Comparison of ENCODE assay signal across 1 cellular context in the genomic region with DNA sequence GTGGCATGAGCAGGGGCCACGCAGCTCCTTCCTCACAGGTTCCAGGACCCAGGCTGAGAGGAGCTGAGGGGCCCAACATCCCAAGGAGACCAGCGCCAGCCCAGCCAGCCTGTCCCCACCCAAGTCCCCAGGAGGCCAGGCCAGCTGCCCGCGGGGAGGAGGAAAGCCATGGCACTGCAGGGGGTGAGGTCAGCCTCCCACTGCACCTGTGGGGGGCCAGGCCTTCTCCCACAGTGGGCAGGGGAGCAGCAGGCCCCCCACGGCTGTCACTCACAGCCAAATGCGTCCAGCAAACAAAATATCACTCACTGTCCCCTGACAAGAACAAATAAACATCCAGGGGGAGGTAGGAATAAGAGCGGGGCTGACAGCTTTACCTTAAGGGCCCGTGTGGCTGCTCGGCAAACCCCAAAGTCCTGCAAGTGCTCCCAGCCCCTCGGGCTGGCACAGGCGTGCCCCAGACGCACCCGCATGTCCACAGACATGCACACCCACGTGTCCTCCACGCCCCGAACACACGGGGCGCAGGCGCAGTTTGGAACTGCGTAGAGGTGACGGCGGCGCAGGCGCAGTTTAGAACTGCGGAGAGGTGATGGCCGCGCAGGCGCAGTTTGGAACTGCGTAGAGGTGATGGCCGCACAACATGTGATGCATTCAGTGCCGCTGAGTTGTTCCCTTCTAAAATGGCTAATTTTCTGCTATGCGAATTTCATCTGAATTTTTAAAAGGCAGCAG.
TF ChIP-seq lines count a peak whose summit lies in the region.

No MANE protein-coding gene starts in this region.

TF ChIP-seq in K562, 482 proteins besides CTCF, POLR2A, EP300 and RAD21 (continued from another document):
- TF ChIP-seq, protein P1, sequence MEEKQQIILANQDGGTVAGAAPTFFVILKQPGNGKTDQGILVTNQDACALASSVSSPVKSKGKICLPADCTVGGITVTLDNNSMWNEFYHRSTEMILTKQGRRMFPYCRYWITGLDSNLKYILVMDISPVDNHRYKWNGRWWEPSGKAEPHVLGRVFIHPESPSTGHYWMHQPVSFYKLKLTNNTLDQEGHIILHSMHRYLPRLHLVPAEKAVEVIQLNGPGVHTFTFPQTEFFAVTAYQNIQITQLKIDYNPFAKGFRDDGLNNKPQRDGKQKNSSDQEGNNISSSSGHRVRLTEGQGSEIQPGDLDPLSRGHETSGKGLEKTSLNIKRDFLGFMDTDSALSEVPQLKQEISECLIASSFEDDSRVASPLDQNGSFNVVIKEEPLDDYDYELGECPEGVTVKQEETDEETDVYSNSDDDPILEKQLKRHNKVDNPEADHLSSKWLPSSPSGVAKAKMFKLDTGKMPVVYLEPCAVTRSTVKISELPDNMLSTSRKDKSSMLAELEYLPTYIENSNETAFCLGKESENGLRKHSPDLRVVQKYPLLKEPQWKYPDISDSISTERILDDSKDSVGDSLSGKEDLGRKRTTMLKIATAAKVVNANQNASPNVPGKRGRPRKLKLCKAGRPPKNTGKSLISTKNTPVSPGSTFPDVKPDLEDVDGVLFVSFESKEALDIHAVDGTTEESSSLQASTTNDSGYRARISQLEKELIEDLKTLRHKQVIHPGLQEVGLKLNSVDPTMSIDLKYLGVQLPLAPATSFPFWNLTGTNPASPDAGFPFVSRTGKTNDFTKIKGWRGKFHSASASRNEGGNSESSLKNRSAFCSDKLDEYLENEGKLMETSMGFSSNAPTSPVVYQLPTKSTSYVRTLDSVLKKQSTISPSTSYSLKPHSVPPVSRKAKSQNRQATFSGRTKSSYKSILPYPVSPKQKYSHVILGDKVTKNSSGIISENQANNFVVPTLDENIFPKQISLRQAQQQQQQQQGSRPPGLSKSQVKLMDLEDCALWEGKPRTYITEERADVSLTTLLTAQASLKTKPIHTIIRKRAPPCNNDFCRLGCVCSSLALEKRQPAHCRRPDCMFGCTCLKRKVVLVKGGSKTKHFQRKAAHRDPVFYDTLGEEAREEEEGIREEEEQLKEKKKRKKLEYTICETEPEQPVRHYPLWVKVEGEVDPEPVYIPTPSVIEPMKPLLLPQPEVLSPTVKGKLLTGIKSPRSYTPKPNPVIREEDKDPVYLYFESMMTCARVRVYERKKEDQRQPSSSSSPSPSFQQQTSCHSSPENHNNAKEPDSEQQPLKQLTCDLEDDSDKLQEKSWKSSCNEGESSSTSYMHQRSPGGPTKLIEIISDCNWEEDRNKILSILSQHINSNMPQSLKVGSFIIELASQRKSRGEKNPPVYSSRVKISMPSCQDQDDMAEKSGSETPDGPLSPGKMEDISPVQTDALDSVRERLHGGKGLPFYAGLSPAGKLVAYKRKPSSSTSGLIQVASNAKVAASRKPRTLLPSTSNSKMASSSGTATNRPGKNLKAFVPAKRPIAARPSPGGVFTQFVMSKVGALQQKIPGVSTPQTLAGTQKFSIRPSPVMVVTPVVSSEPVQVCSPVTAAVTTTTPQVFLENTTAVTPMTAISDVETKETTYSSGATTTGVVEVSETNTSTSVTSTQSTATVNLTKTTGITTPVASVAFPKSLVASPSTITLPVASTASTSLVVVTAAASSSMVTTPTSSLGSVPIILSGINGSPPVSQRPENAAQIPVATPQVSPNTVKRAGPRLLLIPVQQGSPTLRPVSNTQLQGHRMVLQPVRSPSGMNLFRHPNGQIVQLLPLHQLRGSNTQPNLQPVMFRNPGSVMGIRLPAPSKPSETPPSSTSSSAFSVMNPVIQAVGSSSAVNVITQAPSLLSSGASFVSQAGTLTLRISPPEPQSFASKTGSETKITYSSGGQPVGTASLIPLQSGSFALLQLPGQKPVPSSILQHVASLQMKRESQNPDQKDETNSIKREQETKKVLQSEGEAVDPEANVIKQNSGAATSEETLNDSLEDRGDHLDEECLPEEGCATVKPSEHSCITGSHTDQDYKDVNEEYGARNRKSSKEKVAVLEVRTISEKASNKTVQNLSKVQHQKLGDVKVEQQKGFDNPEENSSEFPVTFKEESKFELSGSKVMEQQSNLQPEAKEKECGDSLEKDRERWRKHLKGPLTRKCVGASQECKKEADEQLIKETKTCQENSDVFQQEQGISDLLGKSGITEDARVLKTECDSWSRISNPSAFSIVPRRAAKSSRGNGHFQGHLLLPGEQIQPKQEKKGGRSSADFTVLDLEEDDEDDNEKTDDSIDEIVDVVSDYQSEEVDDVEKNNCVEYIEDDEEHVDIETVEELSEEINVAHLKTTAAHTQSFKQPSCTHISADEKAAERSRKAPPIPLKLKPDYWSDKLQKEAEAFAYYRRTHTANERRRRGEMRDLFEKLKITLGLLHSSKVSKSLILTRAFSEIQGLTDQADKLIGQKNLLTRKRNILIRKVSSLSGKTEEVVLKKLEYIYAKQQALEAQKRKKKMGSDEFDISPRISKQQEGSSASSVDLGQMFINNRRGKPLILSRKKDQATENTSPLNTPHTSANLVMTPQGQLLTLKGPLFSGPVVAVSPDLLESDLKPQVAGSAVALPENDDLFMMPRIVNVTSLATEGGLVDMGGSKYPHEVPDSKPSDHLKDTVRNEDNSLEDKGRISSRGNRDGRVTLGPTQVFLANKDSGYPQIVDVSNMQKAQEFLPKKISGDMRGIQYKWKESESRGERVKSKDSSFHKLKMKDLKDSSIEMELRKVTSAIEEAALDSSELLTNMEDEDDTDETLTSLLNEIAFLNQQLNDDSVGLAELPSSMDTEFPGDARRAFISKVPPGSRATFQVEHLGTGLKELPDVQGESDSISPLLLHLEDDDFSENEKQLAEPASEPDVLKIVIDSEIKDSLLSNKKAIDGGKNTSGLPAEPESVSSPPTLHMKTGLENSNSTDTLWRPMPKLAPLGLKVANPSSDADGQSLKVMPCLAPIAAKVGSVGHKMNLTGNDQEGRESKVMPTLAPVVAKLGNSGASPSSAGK (IDR thresholded peaks at IDR 0.05), result peak; percentile 92
- TF ChIP-seq NRF1 (conservative IDR thresholded peaks at IDR 0.05 in 1 of 2, IDR thresholded peaks at IDR 0.05 in 1 of 2), result peak; percentile 94 to 95
- TF ChIP-seq LCOR (CRISPR knock-in tag; IDR thresholded peaks at IDR 0.05), result peak; percentile 81
- TF ChIP-seq, protein P2, sequence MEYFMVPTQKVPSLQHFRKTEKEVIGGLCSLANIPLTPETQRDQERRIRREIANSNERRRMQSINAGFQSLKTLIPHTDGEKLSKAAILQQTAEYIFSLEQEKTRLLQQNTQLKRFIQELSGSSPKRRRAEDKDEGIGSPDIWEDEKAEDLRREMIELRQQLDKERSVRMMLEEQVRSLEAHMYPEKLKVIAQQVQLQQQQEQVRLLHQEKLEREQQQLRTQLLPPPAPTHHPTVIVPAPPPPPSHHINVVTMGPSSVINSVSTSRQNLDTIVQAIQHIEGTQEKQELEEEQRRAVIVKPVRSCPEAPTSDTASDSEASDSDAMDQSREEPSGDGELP (CRISPR knock-in tag; IDR thresholded peaks at IDR 0.05; ENCODE audit: borderline replicate concordance), result peak; percentile 57; the same call in 1 of the 2 replicates
- TF ChIP-seq, protein P3, sequence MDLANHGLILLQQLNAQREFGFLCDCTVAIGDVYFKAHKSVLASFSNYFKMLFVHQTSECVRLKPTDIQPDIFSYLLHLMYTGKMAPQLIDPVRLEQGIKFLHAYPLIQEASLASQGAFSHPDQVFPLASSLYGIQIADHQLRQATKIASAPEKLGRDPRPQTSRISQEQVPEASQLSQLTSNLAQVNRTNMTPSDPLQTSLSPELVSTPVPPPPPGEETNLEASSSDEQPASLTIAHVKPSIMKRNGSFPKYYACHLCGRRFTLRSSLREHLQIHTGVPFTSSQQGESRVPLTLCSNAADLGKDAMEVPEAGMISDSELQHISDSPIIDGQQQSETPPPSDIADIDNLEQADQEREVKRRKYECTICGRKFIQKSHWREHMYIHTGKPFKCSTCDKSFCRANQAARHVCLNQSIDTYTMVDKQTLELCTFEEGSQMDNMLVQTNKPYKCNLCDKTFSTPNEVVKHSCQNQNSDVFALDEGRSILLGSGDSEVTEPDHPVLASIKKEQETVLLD (IDR thresholded peaks at IDR 0.05), result peak; percentile 75; the same call in 1 of the 2 replicates
- TF ChIP-seq NCOR1 (IDR thresholded peaks at IDR 0.05), result no peak
- TF ChIP-seq, protein P4, sequence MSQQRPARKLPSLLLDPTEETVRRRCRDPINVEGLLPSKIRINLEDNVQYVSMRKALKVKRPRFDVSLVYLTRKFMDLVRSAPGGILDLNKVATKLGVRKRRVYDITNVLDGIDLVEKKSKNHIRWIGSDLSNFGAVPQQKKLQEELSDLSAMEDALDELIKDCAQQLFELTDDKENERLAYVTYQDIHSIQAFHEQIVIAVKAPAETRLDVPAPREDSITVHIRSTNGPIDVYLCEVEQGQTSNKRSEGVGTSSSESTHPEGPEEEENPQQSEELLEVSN (IDR thresholded peaks at IDR 0.05; ENCODE audit: borderline replicate concordance in 1 of 2, extremely low read depth in 1 of 2, insufficient read depth in 1 of 2, insufficient read length in 1 of 2, low read depth in 1 of 2, low read length in 1 of 2, poor library complexity in 1 of 2, severe bottlenecking in 1 of 2), result peak; percentile 68 to 71
- peak; percentile 39; the same call in 1 of the 2 replicates for TF ChIP-seq CXXC5 (CRISPR knock-in tag; IDR thresholded peaks at IDR 0.05)
- TF ChIP-seq RBFOX2 (IDR thresholded peaks at IDR 0.05; ENCODE audit: low read depth, low read length), result peak; percentile 45
- no peak for TF ChIP-seq ARHGAP35 (IDR thresholded peaks at IDR 0.05; ENCODE audit: partially characterized antibody)
- no peak for TF ChIP-seq ZNF778 (CRISPR knock-in tag; IDR thresholded peaks at IDR 0.05)
- 0 out of 2 replicates have a peak, but pooled peaks have one; percentile 23 for TF ChIP-seq MYC (IDR thresholded peaks at IDR 0.05; ENCODE audit: low read depth, low read length)
- TF ChIP-seq MYC (CRISPR knock-in tag; IDR thresholded peaks at IDR 0.05; ENCODE audit: borderline replicate concordance, low read depth), result no peak
- no peak for TF ChIP-seq EWSR1 (IDR thresholded peaks at IDR 0.05; ENCODE audit: borderline replicate concordance, low read depth, partially characterized antibody)
- peak; percentile 91 for TF ChIP-seq L3MBTL2 (IDR thresholded peaks at IDR 0.05)
- no peak for TF ChIP-seq ZFX (CRISPR knock-in tag; IDR thresholded peaks at IDR 0.05)
- TF ChIP-seq, protein P5, sequence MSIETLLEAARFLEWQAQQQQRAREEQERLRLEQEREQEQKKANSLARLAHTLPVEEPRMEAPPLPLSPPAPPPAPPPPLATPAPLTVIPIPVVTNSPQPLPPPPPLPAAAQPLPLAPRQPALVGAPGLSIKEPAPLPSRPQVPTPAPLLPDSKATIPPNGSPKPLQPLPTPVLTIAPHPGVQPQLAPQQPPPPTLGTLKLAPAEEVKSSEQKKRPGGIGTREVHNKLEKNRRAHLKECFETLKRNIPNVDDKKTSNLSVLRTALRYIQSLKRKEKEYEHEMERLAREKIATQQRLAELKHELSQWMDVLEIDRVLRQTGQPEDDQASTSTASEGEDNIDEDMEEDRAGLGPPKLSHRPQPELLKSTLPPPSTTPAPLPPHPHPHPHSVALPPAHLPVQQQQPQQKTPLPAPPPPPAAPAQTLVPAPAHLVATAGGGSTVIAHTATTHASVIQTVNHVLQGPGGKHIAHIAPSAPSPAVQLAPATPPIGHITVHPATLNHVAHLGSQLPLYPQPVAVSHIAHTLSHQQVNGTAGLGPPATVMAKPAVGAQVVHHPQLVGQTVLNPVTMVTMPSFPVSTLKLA (conservative IDR thresholded peaks at IDR 0.05), result peak in 1 of 2 experiments; percentile 49; a peak in 2 of 4 replicates
- TF ChIP-seq, protein P6, sequence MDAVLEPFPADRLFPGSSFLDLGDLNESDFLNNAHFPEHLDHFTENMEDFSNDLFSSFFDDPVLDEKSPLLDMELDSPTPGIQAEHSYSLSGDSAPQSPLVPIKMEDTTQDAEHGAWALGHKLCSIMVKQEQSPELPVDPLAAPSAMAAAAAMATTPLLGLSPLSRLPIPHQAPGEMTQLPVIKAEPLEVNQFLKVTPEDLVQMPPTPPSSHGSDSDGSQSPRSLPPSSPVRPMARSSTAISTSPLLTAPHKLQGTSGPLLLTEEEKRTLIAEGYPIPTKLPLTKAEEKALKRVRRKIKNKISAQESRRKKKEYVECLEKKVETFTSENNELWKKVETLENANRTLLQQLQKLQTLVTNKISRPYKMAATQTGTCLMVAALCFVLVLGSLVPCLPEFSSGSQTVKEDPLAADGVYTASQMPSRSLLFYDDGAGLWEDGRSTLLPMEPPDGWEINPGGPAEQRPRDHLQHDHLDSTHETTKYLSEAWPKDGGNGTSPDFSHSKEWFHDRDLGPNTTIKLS (IDR thresholded peaks at IDR 0.05; ENCODE audit: borderline replicate concordance, low read depth), result peak; percentile 36; the same call in 1 of the 2 replicates
- TF ChIP-seq MEIS2 (IDR thresholded peaks at IDR 0.05; ENCODE audit: partially characterized antibody), result peak; percentile 76
